Comparison of ENCODE assay signal across 8 cellular contexts in the genomic region with DNA sequence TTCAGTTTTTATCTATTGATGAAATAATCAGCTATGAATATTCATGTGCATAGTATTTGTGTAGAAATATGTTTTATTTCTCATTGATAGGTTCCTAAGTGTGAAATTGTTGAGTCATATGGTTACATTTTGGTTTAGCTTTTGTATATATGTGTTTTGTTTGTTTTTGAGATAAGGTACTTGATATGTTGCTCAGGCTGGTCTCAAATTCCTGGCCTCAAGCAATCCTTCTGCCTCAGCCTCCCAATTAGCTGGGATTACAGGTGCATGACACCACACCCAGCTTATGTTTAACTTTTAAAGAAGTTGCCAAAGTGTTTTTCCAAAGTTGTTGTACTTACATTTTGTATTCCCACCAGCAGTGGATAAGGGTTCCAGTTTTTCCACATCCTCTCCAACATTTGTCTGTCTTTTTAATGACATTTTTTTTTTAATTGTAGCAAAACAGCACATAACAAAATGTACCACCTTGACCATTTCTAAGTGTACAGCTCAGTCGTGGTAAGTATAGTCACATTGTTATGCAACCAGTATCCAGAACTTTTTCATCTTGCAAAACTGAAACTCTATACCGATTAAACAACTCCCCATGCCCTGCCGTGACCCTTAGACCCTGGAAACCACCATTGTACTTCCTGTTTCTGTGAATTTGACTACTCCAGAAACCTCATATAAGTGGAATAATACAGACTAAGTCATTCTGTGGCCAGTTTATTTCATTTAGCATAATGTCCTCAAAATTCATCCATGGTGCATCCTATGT. TPM values are rescaled to one million over a fixed set of nuclear protein-coding genes. Genes with fewer than 3 reads are reported as not detected.
DNase-seq lines count a peak whose midpoint lies in the region; ATAC-seq and TF ChIP-seq lines count a peak whose summit lies in the region.

No MANE protein-coding gene starts in this region.

- no peak for TF ChIP-seq EP300 in esophagus muscularis mucosa (IDR thresholded peaks at IDR 0.05)

- TF ChIP-seq CTCF in fibroblast of pulmonary artery (IDR thresholded peaks at IDR 0.05; ENCODE audit: low read length, missing control alignments), result no peak
- TF ChIP-seq CTCF in esophagus muscularis mucosa (IDR thresholded peaks at IDR 0.05), result no peak

- no peaks in the 10 kb centered on the region for H3K9me3 ChIP-seq in esophagus muscularis mucosa

- H3K4me3 ChIP-seq in fibroblast of pulmonary artery (replicated peaks; ENCODE audit: low read depth, low read length), result no peak overlapping the region
- no peak overlapping the region for H3K4me3 ChIP-seq in esophagus muscularis mucosa

- no peak overlapping the region for H3K27ac ChIP-seq in esophagus muscularis mucosa (replicated peaks in 1 of 4)

- H3K36me3 ChIP-seq in esophagus muscularis mucosa, result no peaks in the 10 kb centered on the region

- TF ChIP-seq POLR2A in esophagus muscularis mucosa (IDR thresholded peaks at IDR 0.05; ENCODE audit: low read depth), result no peak

- DNase-seq in EH (ENCODE audit: low read depth), result peak; percentile 11
- DNase-seq in M059J (ENCODE audit: low read depth), result peak; percentile 61
- peak; percentile 24 for DNase-seq in fibroblast of pulmonary artery (ENCODE audit: low read depth)
- DNase-seq in 8988T, result no peak
- DNase-seq in esophagus muscularis mucosa (ENCODE audit: extremely low spot score), result no peak
- no peak for DNase-seq in superior temporal gyrus (ENCODE audit: extremely low spot score)
- DNase-seq in mesenteric fat pad (ENCODE audit: low spot score), result no peak

- 80% methylated on average over 3 of the region's 3 CpGs for WGBS in esophagus muscularis mucosa

- intact Hi-C loops in esophagus muscularis mucosa (cut with DNase I), result no loop called here

- ATAC-seq in GM21737 (IDR thresholded peaks at IDR 0.05; ENCODE audit: unreplicated experiment), result peak; percentile 71

- peaks cover 0 to 12% (median 0%) of the 10 kb centered on the region in 4 donors for H3K27me3 ChIP-seq in esophagus muscularis mucosa

- peaks cover 0 to 6% (median 0%) of the 10 kb centered on the region in 4 donors for H3K4me1 ChIP-seq in esophagus muscularis mucosa

RNA-seq across cellular contexts. Expression of gene UBE2D1, which starts 12.6 kb away (rescaled TPM):
- 23.7 and 24.3 TPM in 2 replicates for total RNA-seq in M059J (2014; rRNA removed; shearing (Covaris generic))
- total RNA-seq in esophagus muscularis mucosa (10 to 100 TPM; 11.5 to 17.4 (median 15.3) TPM), mesenteric fat pad (18.7 TPM)

RNA-seq across cellular contexts. Expression of gene CISD1, which starts 53.3 kb away (rescaled TPM):
- total RNA-seq in M059J (2014; rRNA removed; shearing (Covaris generic)), result 82.2 and 120 TPM in 2 replicates
- total RNA-seq in esophagus muscularis mucosa (10 to 100 TPM; 30.8 to 46.3 (median 33.0) TPM), mesenteric fat pad (23.2 TPM)

RNA-seq across cellular contexts. Expression of gene IPMK, which starts 54.6 kb away (rescaled TPM):
- 7.4 and 9.3 TPM in 2 replicates for total RNA-seq in M059J (2014; rRNA removed; shearing (Covaris generic))
- total RNA-seq in esophagus muscularis mucosa (1 to 10 TPM; 3.4 to 5.5 (median 4.3) TPM), mesenteric fat pad (5.7 TPM)

Comparison
In these comparisons a context has a peak if more than half of its experiments do, and no peak if none do; other contexts are left out.
1. DNase-seq: peak in EH (single experiment), M059J (single experiment) and fibroblast of pulmonary artery (single experiment); none in 8988T (single experiment), esophagus muscularis mucosa (single experiment), superior temporal gyrus (single experiment) and mesenteric fat pad (single experiment).